Comparison of ENCODE assay signal across 8 cellular contexts in genomic region chr2:19989681-19990415, GRCh38. TPM values are rescaled to one million over a fixed set of nuclear protein-coding genes. Genes with fewer than 3 reads are reported as not detected.
DNase-seq lines count a peak whose midpoint lies in the region; ATAC-seq, FAIRE-seq and TF ChIP-seq lines count a peak whose summit lies in the region.

Gene WDR35 (minus strand): TSS chr2:19990105. CDS start chr2:19990015, 90 bp downstream.

- WGBS in small intestine, 3 donors = 0 to 1% (median 1%) methylated on average over 69 of the region's 69 CpGs

- FAIRE-seq in small intestine (lab: Jason Lieb, UNC) = no peak

- H3K36me3 ChIP-seq in ACC112 (ENCODE audit: insufficient read depth, low read length) (peaks cover 2% of the 10 kb centered on the region; the same call in 1 of the 2 replicates), WERI-Rb-1 (peaks cover 24% of the 10 kb centered on the region), breast epithelium (no peaks in the 10 kb centered on the region), small intestine (ENCODE audit: control insufficient read depth in 2 of 2, insufficient read depth in 2 of 2, low read length in 2 of 2) (no peaks in the 10 kb centered on the region)

- H3K27ac Mint-ChIP-seq in immature natural killer cell = peak within 1 kb of the TSS; percentile 88 to 95 (median 92)

- H3K4me1 ChIP-seq in ACC112 (ENCODE audit: control insufficient read depth, insufficient read depth, low read length, unreplicated experiment) (peaks cover 20% of the 10 kb centered on the region), breast epithelium (no peaks in the 10 kb centered on the region), small intestine (ENCODE audit: control insufficient read depth in 2 of 2, insufficient read depth in 1 of 2, low read depth in 1 of 2, low read length in 1 of 2) (peaks cover 2 to 5% of the 10 kb centered on the region in 2 donors)

- H3K4me1 Mint-ChIP-seq in immature natural killer cell = peaks cover 27 to 35% of the 10 kb centered on the region in 2 donors

- H2AFZ ChIP-seq in ACC112 (ENCODE audit: low read length, unreplicated experiment) = peak within 1 kb of the TSS; percentile 77

- H3K36me3 Mint-ChIP-seq in immature natural killer cell = peaks cover 0 to 3% (median 0%) of the 10 kb centered on the region in 3 donors

- H3K79me2 ChIP-seq in ACC112 (ENCODE audit: control insufficient read depth, insufficient read depth, low read length, unreplicated experiment) = peaks cover 24% of the 10 kb centered on the region

- peak within 1 kb of the TSS; percentile 91 to 94 (median 92) for H3K4me3 Mint-ChIP-seq in immature natural killer cell

- no peak for TF ChIP-seq CTCF in WERI-Rb-1 (IDR thresholded peaks at IDR 0.05; ENCODE audit: low read depth, low read length)
- no peak for TF ChIP-seq CTCF in breast epithelium (IDR thresholded peaks at IDR 0.05)

- H3K27ac ChIP-seq in ACC112 (ENCODE audit: low read depth, low read length) (peak within 1 kb of the TSS; percentile 72), WERI-Rb-1 (peak within 1 kb of the TSS; percentile 77), breast epithelium (peak within 1 kb of the TSS; percentile 81 to 82), small intestine (ENCODE audit: low read depth in 1 of 2, low read length in 1 of 2) (peak within 1 kb of the TSS in 1 of 2 donors; percentile 71)

- H3K27me3 Mint-ChIP-seq in immature natural killer cell (ENCODE audit: low read depth in 3 of 3) = peaks cover 14 to 23% (median 19%) of the 10 kb centered on the region in 3 donors

- H3K4me3 ChIP-seq in ACC112 (ENCODE audit: low read depth, low read length) (peak within 1 kb of the TSS; percentile 93), WERI-Rb-1 (ENCODE audit: low read depth, low read length) (peak within 1 kb of the TSS; percentile 66), breast epithelium (peak within 1 kb of the TSS; percentile 66 to 93 (median 87)), small intestine (ENCODE audit: low read depth in 1 of 2, low read length in 2 of 2) (peak within 1 kb of the TSS; percentile 70 to 74)

- intact Hi-C loops in breast epithelium (cut with DNase I; ENCODE audit: low total_unique reads) = loop anchor here (5.0 kb wide), 1 partner anchor 868 kb away; no protein-coding TSS in a partner anchor

- peak; percentile 94 for DNase-seq in NCI-H2171 (lab: John Stamatoyannopoulos, UW)
- peak; percentile 97 for DNase-seq in WERI-Rb-1
- DNase-seq in breast epithelium (ENCODE audit: low spot score in 2 of 2) = peak; percentile 79 to 86
- DNase-seq in immature natural killer cell = peak; percentile 93 to 94 (median 94)
- DNase-seq in small intestine = peak; percentile 89

- H3K27me3 ChIP-seq in ACC112 (ENCODE audit: insufficient read depth, low read length) (no peaks in the 10 kb centered on the region), WERI-Rb-1 (ENCODE audit: insufficient read depth, low read depth, severe bottlenecking) (no peaks in the 10 kb centered on the region), breast epithelium (no peaks in the 10 kb centered on the region), small intestine (ENCODE audit: control insufficient read depth in 2 of 2, insufficient read depth in 2 of 2, low read length in 2 of 2) (no peaks in the 10 kb centered on the region)

- ATAC-seq in GM18868 (IDR thresholded peaks at IDR 0.05; ENCODE audit: unreplicated experiment) (peak; percentile 93), HG03097 (IDR thresholded peaks at IDR 0.05; ENCODE audit: low FRiP score, unreplicated experiment) (peak; percentile 94)

- H3K9me3 ChIP-seq in WERI-Rb-1 (ENCODE audit: severe bottlenecking) (no peaks in the 10 kb centered on the region), breast epithelium (no peaks in the 10 kb centered on the region), small intestine (ENCODE audit: control insufficient read depth, low read depth) (no peaks in the 10 kb centered on the region)

- TF ChIP-seq POLR2A in breast epithelium (IDR thresholded peaks at IDR 0.05) = peak; percentile 73

- no peaks in the 10 kb centered on the region for H3K9me3 Mint-ChIP-seq in immature natural killer cell

RNA-seq across cellular contexts. Expression of gene WDR35, which starts in this region (rescaled TPM):
- 10 to 100 TPM; 12.5 to 18.7 (median 17.7) TPM for total RNA-seq in breast epithelium
- polyA plus RNA-seq in immature natural killer cell (1 to 10 TPM; 2.3 to 2.7 (median 2.4) TPM), small intestine (1 to 10 TPM in 1 of 3 donors, under 1 TPM in 2; 0.45 to 2.0 (median 0.54) TPM)
